In the genomic region with DNA sequence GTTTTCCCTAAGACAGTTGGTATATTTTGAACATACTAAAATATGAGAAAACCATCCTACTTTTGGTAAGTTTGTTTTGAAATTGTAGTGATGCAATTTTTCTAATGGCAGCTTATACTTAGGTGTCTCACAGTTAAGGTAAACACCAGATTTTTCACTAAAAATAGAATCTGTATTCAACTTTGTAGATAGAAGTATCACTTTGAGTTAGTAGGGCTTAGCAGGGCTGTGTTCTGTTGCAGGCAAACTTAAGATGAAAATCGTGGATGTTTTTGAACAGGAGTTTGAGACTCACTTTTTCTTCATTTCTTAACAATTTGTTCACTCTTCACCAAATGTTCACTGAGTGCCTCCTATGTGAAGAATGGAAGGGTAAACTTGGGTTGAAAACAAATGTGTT, we compare ENCODE assay signal across 19 cellular contexts.
"Had no signal": no experiment of that assay in that cellular context is flagged by ENCODE, and none has a peak within 500 bp of the region (broad histone marks: within the 10 kb centered on the region; RNA-seq: fewer than 3 reads in every experiment).

No MANE protein-coding gene starts in this region.

- FAIRE-seq: colon, islet of Langerhans, TTC549 had no signal

- H3K27me3 ChIP-seq: body of pancreas, foreskin keratinocyte, upper lobe of right lung had no signal

- H3K27ac ChIP-seq: dorsolateral prefrontal cortex, foreskin keratinocyte, parathyroid adenoma, thoracic aorta, upper lobe of right lung had no signal

- H3K9me3 ChIP-seq: body of pancreas, thoracic aorta, upper lobe of right lung had no signal

- H3K36me3 ChIP-seq: thoracic aorta had no signal

- H2AFZ ChIP-seq: parathyroid adenoma had no signal

- ATAC-seq: body of pancreas; foreskin keratinocyte; left cardiac atrium; natural killer cell; sciatic nerve; stimulated activated memory B cell treated with anti-CD40 and anti-IgM and Interleukin-4, amounts not matched to agents 10 μg/mL and 1 μg/mL and 100 μg/mL, for 72 hours; upper lobe of right lung had no signal

- H3K9ac ChIP-seq: parathyroid adenoma had no signal

- DNase-seq: activated CD4-positive, alpha-beta T cell treated with anti-CD3 and anti-CD28 coated beads, Interleukin-2, amount 50 U/mL, for 48 hours; activated naive CD4-positive, alpha-beta T cell treated with Interleukin-2 at 50 U/mL for 16 hours; body of pancreas; central memory CD4-positive, alpha-beta T cell; dorsolateral prefrontal cortex; foreskin keratinocyte; hippocampal formation; left cardiac atrium; mesenchymal stem cell; natural killer cell; stimulated activated CD4-positive, alpha-beta T cell treated with anti-CD3 and anti-CD28 coated beads, Interleukin-4, amount 100 ng/mL, for 4 hours; upper lobe of right lung had no signal

- H3K4me3 ChIP-seq: body of pancreas, dorsolateral prefrontal cortex, thoracic aorta, upper lobe of right lung had no signal

- H3K79me2 ChIP-seq: parathyroid adenoma had no signal
